In genomic region chr20:47438464-47439381, GRCh38 we compare ENCODE assay signal across 8 cellular contexts.
DNase-seq lines count a peak whose midpoint lies in the region; ATAC-seq and TF ChIP-seq lines count a peak whose summit lies in the region.

No MANE protein-coding gene starts in this region.

- intact Hi-C loops in lower lobe of right lung (cut with DNase I) = no loop called here

- no peak overlapping the region for H3K27ac ChIP-seq in RWPE1
- H3K27ac ChIP-seq in lower lobe of right lung = peak overlapping the region; percentile 76
- H3K27ac ChIP-seq in tibial nerve = no peak overlapping the region

- no peak for TF ChIP-seq EP300 in tibial nerve (IDR thresholded peaks at IDR 0.05)

- 77 to 81% methylated on average over 18 of the region's 18 CpGs for WGBS in tibial nerve, 2 donors

- H3K36me3 ChIP-seq in lower lobe of right lung = no peaks in the 10 kb centered on the region
- H3K36me3 ChIP-seq in tibial nerve = no peaks in the 10 kb centered on the region

- no peaks in the 10 kb centered on the region for H3K9me3 ChIP-seq in lower lobe of right lung
- H3K9me3 ChIP-seq in tibial nerve = no peaks in the 10 kb centered on the region

- POLR2A ChIA-PET in GM10248 (lab: Yijun Ruan, JAX) (interaction anchor here (0.6 to 2.0 kb wide), 7 partner anchors 15 to 78 kb away, joined by 3 to 13 read pairs (median 6); no protein-coding TSS in a partner anchor), HEK293T (lab: Yijun Ruan, JAX) (no interaction called here), RWPE1 (lab: Yijun Ruan, JAX; ENCODE audit: low non-redundant PET) (interaction anchor here (0.7 to 1.3 kb wide), 3 partner anchors 14 to 23 kb away, joined by 3 to 5 read pairs (median 4); no protein-coding TSS in a partner anchor)

- peak; percentile 93 to 94 for ATAC-seq in lower lobe of right lung

- no peak for TF ChIP-seq POLR2A in tibial nerve (IDR thresholded peaks at IDR 0.05)

- CTCF ChIA-PET in GM10248 (lab: Yijun Ruan, JAX) (interaction anchor here (0.6 to 2.0 kb wide), 11 partner anchors 14 to 255 kb away, joined by 3 to 8 read pairs (median 3); no protein-coding TSS in a partner anchor), HEK293T (lab: Yijun Ruan, JAX) (no interaction called here), RWPE1 (lab: Yijun Ruan, JAX) (interaction anchor here (0.5 to 2.2 kb wide), 5 partner anchors 55 to 338 kb away, joined by 4 to 8 read pairs (median 7); no protein-coding TSS in a partner anchor)

- TF ChIP-seq CTCF in GM10248 (IDR thresholded peaks at IDR 0.05; ENCODE audit: control extremely low read depth, extremely low read depth, low read depth, missing control alignments) = no peak
- no peak for TF ChIP-seq CTCF in RWPE1 (conservative IDR thresholded peaks at IDR 0.05; ENCODE audit: low read depth)
- TF ChIP-seq CTCF in lower lobe of right lung (IDR thresholded peaks at IDR 0.05) = no peak
- TF ChIP-seq CTCF in tibial nerve (IDR thresholded peaks at IDR 0.05) = no peak

- no peaks in the 10 kb centered on the region for H3K27me3 ChIP-seq in lower lobe of right lung (ENCODE audit: low read depth)
- H3K27me3 ChIP-seq in tibial nerve = no peaks in the 10 kb centered on the region

- H3K4me3 ChIP-seq in lower lobe of right lung (no peak overlapping the region), tibial nerve (no peak overlapping the region)

- DNase-seq in GM10248 (ENCODE audit: extremely low spot score) (peak; percentile 71), HEK293T (ENCODE audit: extremely low spot score) (peak; percentile 32), RWPE1 (ENCODE audit: low spot score) (peak; percentile 66), lower lobe of right lung (no peak), putamen (ENCODE audit: low spot score) (no peak), tibial nerve (ENCODE audit: low spot score in 2 of 2) (no peak), HUDEP-2 (lab: John Stamatoyannopoulos, UW; ENCODE audit: unreplicated experiment in 76 of 76) (no peak)
- DNase-seq in stimulated activated CD4-positive, alpha-beta T cell treated with anti-CD3 and anti-CD28 coated beads, Interleukin-12 subunit alpha, Interleukin-12 subunit beta, amount 100 ng/mL, for 4 hours = no peak

- H3K4me1 ChIP-seq in lower lobe of right lung (peaks cover 34% of the 10 kb centered on the region), tibial nerve (no peaks in the 10 kb centered on the region)

TF ChIP-seq in HEK293T, 16 proteins besides CTCF, POLR2A, EP300 and RAD21:
- TF ChIP-seq HDGF (IDR thresholded peaks at IDR 0.05; ENCODE audit: borderline replicate concordance) (no peak), LEF1 (IDR thresholded peaks at IDR 0.05; ENCODE audit: borderline replicate concordance) (no peak), ARNT (IDR thresholded peaks at IDR 0.05) (no peak), ELF4 (IDR thresholded peaks at IDR 0.05) (no peak), BHLHE40 (IDR thresholded peaks at IDR 0.05; ENCODE audit: borderline replicate concordance) (no peak), CTBP1 (IDR thresholded peaks at IDR 0.05; ENCODE audit: borderline replicate concordance) (no peak)

Comparison
In these comparisons a context has a peak if more than half of its experiments do, and no peak if none do; other contexts are left out.
1. DNase-seq: peak in GM10248 (single experiment), HEK293T (single experiment) and RWPE1 (single experiment); none in lower lobe of right lung (single experiment), stimulated activated CD4-positive, alpha-beta T cell treated with anti-CD3 and anti-CD28 coated beads, Interleukin-12 subunit alpha, Interleukin-12 subunit beta, amount 100 ng/mL, for 4 hours (single experiment), putamen (single experiment), tibial nerve (0 of 2) and HUDEP-2 (0 of 76).